ENCODE assay signal across 19 cellular contexts in the genomic region with DNA sequence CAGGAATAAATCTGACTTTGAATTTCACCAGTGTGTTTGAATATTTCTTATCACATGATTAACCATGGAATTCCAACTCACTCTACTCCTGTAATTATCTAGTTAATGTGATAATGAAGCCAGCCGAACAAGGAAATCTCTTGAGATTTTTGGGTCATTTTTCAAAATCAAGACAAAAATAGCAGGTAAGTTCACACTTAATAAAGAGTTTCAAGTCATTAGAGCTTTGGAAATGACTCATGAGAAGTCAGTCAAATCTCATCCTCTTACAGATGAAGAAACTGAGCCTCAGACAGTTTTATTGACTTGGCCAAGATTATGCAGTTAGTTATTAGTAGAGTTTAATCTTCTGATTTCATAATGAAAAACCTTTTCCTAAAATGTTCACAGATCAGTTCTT.
DNase-seq lines count a peak whose midpoint lies in the region; ATAC-seq and TF ChIP-seq lines count a peak whose summit lies in the region.
"Had no signal": no experiment of that assay in that cellular context is flagged by ENCODE, and none has a peak within 500 bp of the region (broad histone marks: within the 10 kb centered on the region; RNA-seq: fewer than 3 reads in every experiment).

No MANE protein-coding gene starts in this region.

- DNase-seq in Caki2 (ENCODE audit: low read depth) (peak; percentile 31), GM23338 (ENCODE audit: low spot score) (no peak), WTC11 (ENCODE audit: low spot score) (no peak), kidney tubule cell (ENCODE audit: low spot score) (peak; percentile 4), lower lobe of right lung (no peak), BE2C (no peak), CD14-positive monocyte (ENCODE audit: low spot score) (no peak), mesenchymal stem cell (no peak)
- DNase-seq: CD4-positive, alpha-beta memory T cell; COR-L47; DMS 273 treated with DMSO at 0.1 percent for 48 hours; DMS79; EL; GDM1; GOT3; HCEC 1CT had no signal

- H4K91ac ChIP-seq in mesenchymal stem cell (ENCODE audit: low read length) = no peak overlapping the region

- H3K4me1 ChIP-seq in GM23338 (ENCODE audit: insufficient read depth) (peaks cover 13% of the 10 kb centered on the region), lower lobe of right lung (no peaks in the 10 kb centered on the region), BE2C (peaks cover 5% of the 10 kb centered on the region), mesenchymal stem cell (ENCODE audit: control insufficient read depth, insufficient read depth, low read depth, low read length) (peaks cover 6% of the 10 kb centered on the region)

- H2AFZ ChIP-seq in GM23338 (no peak overlapping the region), mesenchymal stem cell (ENCODE audit: low read depth, low read length) (no peak overlapping the region)

- H3K23ac ChIP-seq in mesenchymal stem cell (ENCODE audit: low read length in 2 of 2) = no peak overlapping the region

- H3K4me2 ChIP-seq in GM23338 (no peak overlapping the region), mesenchymal stem cell (ENCODE audit: low read length, poor library complexity, severe bottlenecking) (no peak overlapping the region)
- H3K4me2 ChIP-seq: BLaER1 treated with 17β-estradiol and CSF1 and Interleukin-3, amounts not matched to agents 10 nM and 100 nM had no signal

- H3K27me3 ChIP-seq in GM23338 (ENCODE audit: insufficient read depth) (no peaks in the 10 kb centered on the region), lower lobe of right lung (ENCODE audit: low read depth) (no peaks in the 10 kb centered on the region), BE2C (no peaks in the 10 kb centered on the region), mesenchymal stem cell (ENCODE audit: control insufficient read depth in 1 of 2, insufficient read depth in 1 of 2, low read length in 2 of 2) (no peaks in the 10 kb centered on the region)
- H3K27me3 ChIP-seq: BLaER1 treated with 17β-estradiol and CSF1 and Interleukin-3, amounts not matched to agents 10 nM and 100 nM had no signal

- no peaks in the 10 kb centered on the region for H3K9me3 Mint-ChIP-seq in GM23338
- H3K9me3 Mint-ChIP-seq in WTC11 = peaks cover 4% of the 10 kb centered on the region; the same call in 1 of the 2 replicates
- H3K9me3 Mint-ChIP-seq in CD14-positive monocyte = peaks cover 0 to 4% (median 0%) of the 10 kb centered on the region in 7 donors

- TF ChIP-seq CTCF in GM23338 (conservative IDR thresholded peaks at IDR 0.05; ENCODE audit: low read depth in 2 of 2) (no peak), WTC11 (IDR thresholded peaks at IDR 0.05) (no peak), lower lobe of right lung (IDR thresholded peaks at IDR 0.05) (no peak), BE2C (IDR thresholded peaks at IDR 0.05; ENCODE audit: low read depth, low read length) (no peak), CD14-positive monocyte (IDR thresholded peaks at IDR 0.05) (no peak)

- no peaks in the 10 kb centered on the region for H3K9me2 ChIP-seq in GM23338 (ENCODE audit: insufficient read depth)

- H3K79me2 ChIP-seq in GM23338 (replicated peaks; ENCODE audit: insufficient read depth) = no peaks in the 10 kb centered on the region; the same call in 1 of the 2 replicates

- no CpG with 5 or more reads among the region's 1 CpG for WGBS in mesenchymal stem cell

- H2AK5ac ChIP-seq in mesenchymal stem cell (ENCODE audit: low read length, severe bottlenecking) = no peak overlapping the region

- in situ Hi-C loops in Caki2 (cut with HindIII; ENCODE audit: low pct_unique_long_range_greater_than_20kb, low sequenced_read_pairs) = no loop called here

- ATAC-seq in GM23338 = no peak
- ATAC-seq in WTC11 = no peak
- no peak for ATAC-seq in lower lobe of right lung

- no peak overlapping the region for H2BK120ac ChIP-seq in mesenchymal stem cell (ENCODE audit: low read depth, low read length)

- no peak overlapping the region for H2BK12ac ChIP-seq in mesenchymal stem cell (ENCODE audit: low read length in 2 of 2)

- H3K36me3 Mint-ChIP-seq in GM23338 (ENCODE audit: low read depth) = 0 out of 3 replicates have a peak, but pooled peaks cover 4% of the 10 kb centered on the region
- H3K36me3 Mint-ChIP-seq in WTC11 = no peaks in the 10 kb centered on the region
- H3K36me3 Mint-ChIP-seq in CD14-positive monocyte = no peaks in the 10 kb centered on the region
- H3K36me3 Mint-ChIP-seq: CD4-positive, alpha-beta memory T cell had no signal

- H3K27ac Mint-ChIP-seq in GM23338 (peak overlapping the region; percentile 49), WTC11 (peak overlapping the region; percentile 78), CD14-positive monocyte (no peak overlapping the region)
- H3K27ac Mint-ChIP-seq: B cell; CD4-positive, alpha-beta memory T cell had no signal

- H3K27ac ChIP-seq in GM23338 (ENCODE audit: low read depth) (no peak overlapping the region), lower lobe of right lung (no peak overlapping the region), mesenchymal stem cell (ENCODE audit: low read length, poor library complexity, severe bottlenecking) (no peak overlapping the region)
- H3K27ac ChIP-seq: 22Rv1; BLaER1 treated with 17β-estradiol and CSF1 and Interleukin-3, amounts not matched to agents 10 nM and 100 nM had no signal

- H4K20me1 ChIP-seq in GM23338 (replicated peaks; ENCODE audit: insufficient read depth) = no peaks in the 10 kb centered on the region

- no peaks in the 10 kb centered on the region for H3F3A ChIP-seq in GM23338 (replicated peaks; ENCODE audit: low read depth)

- CTCF ChIA-PET in WTC11 (lab: Charles Lee) = no interaction called here

- peaks cover 38% of the 10 kb centered on the region for H3K4me1 Mint-ChIP-seq in GM23338
- H3K4me1 Mint-ChIP-seq in WTC11 = peaks cover 55% of the 10 kb centered on the region
- no peaks in the 10 kb centered on the region for H3K4me1 Mint-ChIP-seq in CD14-positive monocyte
- H3K4me1 Mint-ChIP-seq: B cell; CD4-positive, alpha-beta memory T cell had no signal

- no peak overlapping the region for H3K4ac ChIP-seq in mesenchymal stem cell (ENCODE audit: low read depth in 1 of 2, low read length in 2 of 2)

- no peak overlapping the region for H3K18ac ChIP-seq in mesenchymal stem cell (ENCODE audit: low read depth in 1 of 2, low read length in 2 of 2)

- no peak overlapping the region for H3K4me3 ChIP-seq in GM23338
- no peak overlapping the region for H3K4me3 ChIP-seq in lower lobe of right lung
- H3K4me3 ChIP-seq in BE2C (ENCODE audit: low read depth, low read length) = no peak overlapping the region
- H3K4me3 ChIP-seq in mesenchymal stem cell (ENCODE audit: insufficient read depth in 1 of 2, low read depth in 1 of 2, low read length in 2 of 2) = no peak overlapping the region
- H3K4me3 ChIP-seq: BLaER1 treated with 17β-estradiol and CSF1 and Interleukin-3, amounts not matched to agents 10 nM and 100 nM had no signal

- no peak overlapping the region for H4K8ac ChIP-seq in mesenchymal stem cell (ENCODE audit: low read length)

- H2BK5ac ChIP-seq in mesenchymal stem cell (ENCODE audit: low read depth, low read length, poor library complexity, severe bottlenecking) = no peak overlapping the region

- intact Hi-C loops in lower lobe of right lung (cut with DNase I) (no loop called here), CD14-positive monocyte (cut with micrococcal nuclease) (no loop called here)

- no peak overlapping the region for H2BK15ac ChIP-seq in mesenchymal stem cell (ENCODE audit: low read depth, poor library complexity, severe bottlenecking)

- H3K9ac ChIP-seq in mesenchymal stem cell (ENCODE audit: low read length) = no peak overlapping the region
- H3K9ac ChIP-seq: BLaER1 treated with 17β-estradiol and CSF1 and Interleukin-3, amounts not matched to agents 10 nM and 100 nM had no signal

- POLR2A ChIA-PET in WTC11 (lab: Charles Lee) = interaction anchor here (0.7 kb wide), 1 partner anchor 1546 kb away, joined by 3 read pairs; no protein-coding TSS in a partner anchor

- H3K14ac ChIP-seq in mesenchymal stem cell (ENCODE audit: low read length in 2 of 2) = no peak overlapping the region

- no peaks in the 10 kb centered on the region for H3K9me3 ChIP-seq in lower lobe of right lung
- no peaks in the 10 kb centered on the region for H3K9me3 ChIP-seq in BE2C
- no peaks in the 10 kb centered on the region for H3K9me3 ChIP-seq in mesenchymal stem cell (ENCODE audit: control insufficient read depth, low read length)

- peaks cover 1% of the 10 kb centered on the region for H3K27me3 Mint-ChIP-seq in GM23338 (ENCODE audit: insufficient read depth, low read depth, poor library complexity)
- no peaks in the 10 kb centered on the region for H3K27me3 Mint-ChIP-seq in WTC11 (ENCODE audit: low read depth)
- peaks cover 0 to 3% (median 2%) of the 10 kb centered on the region in 3 donors for H3K27me3 Mint-ChIP-seq in CD14-positive monocyte (ENCODE audit: low read depth in 3 of 3)
- H3K27me3 Mint-ChIP-seq: B cell; CD4-positive, alpha-beta memory T cell had no signal

- peaks cover 13% of the 10 kb centered on the region for H3K79me1 ChIP-seq in mesenchymal stem cell (replicated peaks; ENCODE audit: low read length, poor library complexity, severe bottlenecking)

- H3K36me3 ChIP-seq in GM23338 (ENCODE audit: insufficient read depth) = no peaks in the 10 kb centered on the region
- H3K36me3 ChIP-seq in lower lobe of right lung = no peaks in the 10 kb centered on the region
- no peaks in the 10 kb centered on the region for H3K36me3 ChIP-seq in BE2C
- H3K36me3 ChIP-seq in mesenchymal stem cell (ENCODE audit: control insufficient read depth in 1 of 2, insufficient read depth in 2 of 2, low read depth in 1 of 2, low read length in 2 of 2) = no peaks in the 10 kb centered on the region

- H3K4me3 Mint-ChIP-seq in GM23338 (no peak overlapping the region), WTC11 (no peak overlapping the region), CD14-positive monocyte (no peak overlapping the region)
- H3K4me3 Mint-ChIP-seq: B cell; CD4-positive, alpha-beta memory T cell had no signal

TF ChIP-seq in GM23338, 12 proteins besides CTCF, POLR2A, EP300 and RAD21 (continues in another document):
- no peak for TF ChIP-seq NANOG (IDR thresholded peaks at IDR 0.05; ENCODE audit: borderline replicate concordance)
- TF ChIP-seq POLR2AphosphoS5 (IDR thresholded peaks at IDR 0.05; ENCODE audit: low read depth) = no peak
- no peak for TF ChIP-seq EZH2 (IDR thresholded peaks at IDR 0.05; ENCODE audit: low read depth, unreplicated experiment)
- TF ChIP-seq STAT1 (IDR thresholded peaks at IDR 0.05; ENCODE audit: unreplicated experiment) = no peak
- no peak for TF ChIP-seq EZH2phosphoT487 (IDR thresholded peaks at IDR 0.05; ENCODE audit: unreplicated experiment)
- TF ChIP-seq ZNF114 (CRISPR knock-in tag; IDR thresholded peaks at IDR 0.05) = no peak

Comparison
In these comparisons a context has a peak if more than half of its experiments do, and no peak if none do; other contexts are left out.
1. DNase-seq: peak in Caki2 (single experiment) and kidney tubule cell (single experiment); none in GM23338 (single experiment), WTC11 (single experiment), lower lobe of right lung (single experiment), BE2C (single experiment), CD14-positive monocyte (single experiment) and mesenchymal stem cell (single experiment).
2. H3K27ac Mint-ChIP-seq: peak in GM23338 (single experiment) and WTC11 (single experiment); none in CD14-positive monocyte (0 of 7).